Comparison of ENCODE assay signal across 15 cellular contexts in the genomic region with DNA sequence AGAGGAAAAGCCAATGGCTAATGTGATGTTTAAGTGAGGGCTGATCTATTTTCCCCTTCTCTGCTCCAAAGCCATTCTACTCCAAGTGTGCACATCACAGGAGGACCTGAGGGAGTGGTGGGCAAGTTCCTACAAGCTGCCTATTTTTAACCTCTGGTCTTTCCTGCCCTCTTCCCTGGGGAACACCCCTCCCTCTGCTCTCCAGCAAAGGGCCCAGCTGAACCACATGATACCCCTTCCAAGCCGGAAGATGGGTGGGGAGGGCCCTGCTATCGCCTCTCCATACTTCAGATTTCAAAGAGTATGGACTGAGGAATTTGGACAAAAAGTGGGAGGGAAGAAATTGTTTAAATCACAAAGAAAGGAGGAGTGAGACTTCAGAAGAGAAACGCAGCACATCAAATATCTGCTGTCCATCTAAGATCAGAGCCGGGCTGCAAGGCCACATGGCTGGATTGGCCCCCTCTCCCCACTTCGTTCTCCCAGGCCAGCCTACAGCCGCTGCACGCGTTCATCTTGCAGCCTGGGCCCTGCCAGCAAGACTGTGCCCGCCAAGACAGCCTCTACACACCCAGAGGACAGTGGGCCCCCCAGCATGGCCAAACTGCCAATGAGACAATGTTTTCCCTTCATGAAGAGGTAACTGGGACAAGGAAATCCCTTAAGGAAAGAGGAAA.
DNase-seq lines count a peak whose midpoint lies in the region; ATAC-seq and TF ChIP-seq lines count a peak whose summit lies in the region.
"Had no signal": no experiment of that assay in that cellular context is flagged by ENCODE, and none has a peak within 500 bp of the region (broad histone marks: within the 10 kb centered on the region; RNA-seq: fewer than 3 reads in every experiment).

No MANE protein-coding gene starts in this region.

- H3K36me3 ChIP-seq in gastrocnemius medialis: no peaks in the 10 kb centered on the region

- intact Hi-C loops in gastrocnemius medialis (cut with DNase I; ENCODE audit: low total_unique reads) (no loop called here), left colon (cut with DNase I, micrococcal nuclease) (no loop called here)

- no peaks in the 10 kb centered on the region for H3K36me3 Mint-ChIP-seq in activated naive CD4-positive, alpha-beta T cell treated with anti-CD3 and anti-CD28 coated beads, Interleukin-2, amount 50 U/mL, for 72 hours

- peak overlapping the region in 1 of 2 donors; percentile 44 for H3K27ac Mint-ChIP-seq in activated naive CD4-positive, alpha-beta T cell treated with anti-CD3 and anti-CD28 coated beads, Interleukin-2, amount 50 U/mL, for 72 hours
- H3K27ac Mint-ChIP-seq: activated naive CD4-positive, alpha-beta T cell treated with anti-CD3 and anti-CD28 coated beads for 36 hours; CD8-positive, alpha-beta memory T cell had no signal

- no peak overlapping the region for H3K4me3 ChIP-seq in gastrocnemius medialis
- H3K4me3 ChIP-seq: A549, MG63 had no signal

- ATAC-seq in foreskin keratinocyte (peak; percentile 57), gastrocnemius medialis (no peak), HG02588 (IDR thresholded peaks at IDR 0.05; ENCODE audit: unreplicated experiment) (no peak), left colon (no peak)
- ATAC-seq in activated naive CD4-positive, alpha-beta T cell treated with anti-CD3 and anti-CD28 coated beads, Interleukin-2, amount 50 U/mL, for 72 hours: no peak
- ATAC-seq: A549 had no signal

- DNase-seq in NCI-H1105 treated with DMSO at 0.1 percent for 48 hours (lab: John Stamatoyannopoulos, UW): peak; percentile 38
- DNase-seq in NCI-H1105 (lab: John Stamatoyannopoulos, UW): no peak
- peak; percentile 35 for DNase-seq in NCI-H345 treated with DMSO at 0.1 percent for 48 hours (lab: John Stamatoyannopoulos, UW; ENCODE audit: unreplicated experiment)
- peak; percentile 45 to 68 for DNase-seq in foreskin keratinocyte
- no peak for DNase-seq in gastrocnemius medialis
- no peak for DNase-seq in activated naive CD4-positive, alpha-beta T cell treated with anti-CD3 and anti-CD28 coated beads, Interleukin-2, amount 50 U/mL, for 72 hours (ENCODE audit: low spot score in 2 of 2)
- DNase-seq in left colon: no peak
- DNase-seq: activated naive CD4-positive, alpha-beta T cell treated with anti-CD3 and anti-CD28 coated beads for 36 hours; CD8-positive, alpha-beta memory T cell; central memory CD4-positive, alpha-beta T cell; MG63; stimulated activated CD4-positive, alpha-beta T cell treated with anti-CD3 and anti-CD28 coated beads, Interleukin-2, amount 100 ng/mL, for 48 hours; T-helper 1 cell had no signal

- in situ Hi-C loops in gastrocnemius medialis (cut with MboI; ENCODE audit: low sequenced_read_pairs in 4 of 4): no loop called here

- H3K27ac ChIP-seq in foreskin keratinocyte (no peak overlapping the region), gastrocnemius medialis (peak overlapping the region; percentile 10 to 84 (median 58))

- H3K9me3 ChIP-seq in gastrocnemius medialis: no peaks in the 10 kb centered on the region
- H3K9me3 ChIP-seq: A549, MG63 had no signal

- TF ChIP-seq CTCF in foreskin keratinocyte (conservative IDR thresholded peaks at IDR 0.05): no peak
- TF ChIP-seq CTCF in gastrocnemius medialis (IDR thresholded peaks at IDR 0.05 in 4 of 5, conservative IDR thresholded peaks at IDR 0.05 in 1 of 5): no peak

- H3K4me1 ChIP-seq in foreskin keratinocyte (peaks cover 23% of the 10 kb centered on the region), gastrocnemius medialis (peaks cover 79 to 81% of the 10 kb centered on the region in 2 donors)

- no peak for TF ChIP-seq POLR2A in gastrocnemius medialis (IDR thresholded peaks at IDR 0.05)

- no peaks in the 10 kb centered on the region for H3K27me3 ChIP-seq in foreskin keratinocyte
- no peaks in the 10 kb centered on the region for H3K27me3 ChIP-seq in gastrocnemius medialis
- H3K27me3 ChIP-seq: MG63 had no signal

- no peaks in the 10 kb centered on the region for H3K9me3 Mint-ChIP-seq in activated naive CD4-positive, alpha-beta T cell treated with anti-CD3 and anti-CD28 coated beads, Interleukin-2, amount 50 U/mL, for 72 hours
- H3K9me3 Mint-ChIP-seq: activated naive CD4-positive, alpha-beta T cell treated with anti-CD3 and anti-CD28 coated beads for 36 hours; CD8-positive, alpha-beta memory T cell had no signal

Comparison
In these comparisons a context has a peak if more than half of its experiments do, and no peak if none do; other contexts are left out.
1. DNase-seq: peak in NCI-H1105 treated with DMSO at 0.1 percent for 48 hours (single experiment), NCI-H345 treated with DMSO at 0.1 percent for 48 hours (single experiment) and foreskin keratinocyte (2 of 2); none in NCI-H1105 (single experiment), gastrocnemius medialis (0 of 2), activated naive CD4-positive, alpha-beta T cell treated with anti-CD3 and anti-CD28 coated beads, Interleukin-2, amount 50 U/mL, for 72 hours (0 of 2) and left colon (0 of 2).